25 cellular contexts compared by ENCODE assay signal in the genomic region with DNA sequence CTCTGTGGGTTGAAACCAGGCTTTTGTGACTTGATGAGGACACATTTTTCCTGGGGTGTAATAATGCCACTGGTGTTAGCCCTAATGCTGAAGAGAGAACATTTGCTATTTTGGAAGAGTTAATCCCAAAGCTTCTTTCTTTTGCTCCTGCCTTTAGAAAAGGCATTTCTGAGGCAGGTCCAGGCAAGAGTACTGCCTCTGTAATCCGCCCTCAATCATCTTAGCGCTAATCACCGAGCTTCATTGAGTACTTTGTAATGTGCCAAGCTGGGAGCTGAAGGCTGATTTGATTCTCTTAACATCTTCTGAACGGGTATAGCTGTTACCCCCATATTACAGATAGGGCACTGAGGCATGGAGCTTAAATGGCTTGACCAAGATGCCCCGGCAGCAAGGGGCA.
DNase-seq lines count a peak whose midpoint lies in the region; FAIRE-seq and TF ChIP-seq lines count a peak whose summit lies in the region.
"Had no signal": no experiment of that assay in that cellular context is flagged by ENCODE, and none has a peak within 500 bp of the region (broad histone marks: within the 10 kb centered on the region; RNA-seq: fewer than 3 reads in every experiment).

No MANE protein-coding gene starts in this region.

- H3K27me3 ChIP-seq in mammary epithelial cell (ENCODE audit: insufficient read depth, low read length) (no peaks in the 10 kb centered on the region), breast epithelium (no peaks in the 10 kb centered on the region), HAP-1 (ENCODE audit: low read depth) (no peaks in the 10 kb centered on the region), H1 (replicated peaks in 1 of 4; ENCODE audit: control insufficient read depth in 3 of 4, extremely low read depth in 1 of 4, insufficient read depth in 3 of 4, low read length in 3 of 4) (no peaks in the 10 kb centered on the region), parathyroid adenoma (ENCODE audit: control insufficient read depth, insufficient read depth, low read length) (no peaks in the 10 kb centered on the region), prostate gland (replicated peaks; ENCODE audit: insufficient read depth) (no peaks in the 10 kb centered on the region)
- H3K27me3 ChIP-seq: MG63 had no signal

- H3K4me3 ChIP-seq in mammary epithelial cell (replicated peaks in 1 of 3; ENCODE audit: insufficient read depth in 1 of 3, low read depth in 2 of 3, low read length in 3 of 3): no peak overlapping the region
- no peak overlapping the region for H3K4me3 ChIP-seq in breast epithelium
- H3K4me3 ChIP-seq in HAP-1: no peak overlapping the region
- no peak overlapping the region for H3K4me3 ChIP-seq in H1 (ENCODE audit: extremely low read depth in 1 of 4, insufficient read depth in 2 of 4, low read depth in 3 of 4, low read length in 4 of 4)
- H3K4me3 ChIP-seq in parathyroid adenoma (ENCODE audit: low read depth, low read length): no peak overlapping the region
- H3K4me3 ChIP-seq in prostate gland: no peak overlapping the region
- H3K4me3 ChIP-seq: MG63, SJSA1 had no signal

- no peaks in the 10 kb centered on the region for H3K23me2 ChIP-seq in H1 (ENCODE audit: low read depth, low read length)

- no peak overlapping the region for H2BK12ac ChIP-seq in H1 (ENCODE audit: low read depth, low read length)

- no peak overlapping the region for H3K23ac ChIP-seq in H1 (ENCODE audit: insufficient read length)

- H3K4ac ChIP-seq in H1 (replicated peaks; ENCODE audit: insufficient read length, low read depth, low read length): no peak overlapping the region

- H3K4me1 ChIP-seq in mammary epithelial cell (ENCODE audit: insufficient read depth, low read length) (no peaks in the 10 kb centered on the region), breast epithelium (no peaks in the 10 kb centered on the region), HAP-1 (peaks cover 11% of the 10 kb centered on the region), H1 (replicated peaks in 1 of 4; ENCODE audit: control insufficient read depth in 3 of 4, insufficient read depth in 4 of 4, low read length in 3 of 4) (peaks cover 0 to 11% (median 5%) of the 10 kb centered on the region in 4 experiments; a peak in 3 of 7 replicates), parathyroid adenoma (peaks cover 21% of the 10 kb centered on the region), prostate gland (replicated peaks) (no peaks in the 10 kb centered on the region)
- H3K4me1 ChIP-seq: SJSA1 had no signal

- no peaks in the 10 kb centered on the region for H3K79me2 ChIP-seq in mammary epithelial cell (ENCODE audit: insufficient read depth, low read length)
- no peaks in the 10 kb centered on the region for H3K79me2 ChIP-seq in H1 (ENCODE audit: control insufficient read depth in 1 of 2, insufficient read depth in 2 of 2, low read length in 2 of 2)
- no peaks in the 10 kb centered on the region for H3K79me2 ChIP-seq in parathyroid adenoma

- H3K9me3 ChIP-seq in mammary epithelial cell (replicated peaks; ENCODE audit: insufficient read depth, low read length): no peaks in the 10 kb centered on the region
- H3K9me3 ChIP-seq in breast epithelium: no peaks in the 10 kb centered on the region
- H3K9me3 ChIP-seq in HAP-1: 0 out of 2 replicates have a peak, but pooled peaks cover 3% of the 10 kb centered on the region
- peaks cover 0 to 4% of the 10 kb centered on the region in 2 experiments; a peak in 1 of 4 replicates for H3K9me3 ChIP-seq in H1 (ENCODE audit: insufficient read depth in 2 of 2, low read depth in 1 of 2, low read length in 1 of 2)
- no peaks in the 10 kb centered on the region for H3K9me3 ChIP-seq in parathyroid adenoma (ENCODE audit: control insufficient read depth, low read length)
- H3K9me3 ChIP-seq in prostate gland: no peaks in the 10 kb centered on the region
- H3K9me3 ChIP-seq: MG63 had no signal

- H4K20me1 ChIP-seq in mammary epithelial cell (ENCODE audit: insufficient read depth, low read length) (no peaks in the 10 kb centered on the region), H1 (replicated peaks in 1 of 2; ENCODE audit: control insufficient read depth in 1 of 2, insufficient read depth in 2 of 2, low read length in 2 of 2) (no peaks in the 10 kb centered on the region)

- H3K18ac ChIP-seq in H1 (ENCODE audit: extremely low read depth, low read length): no peak overlapping the region

- H2AFZ ChIP-seq in mammary epithelial cell (ENCODE audit: low read depth, low read length): peak overlapping the region; percentile 55
- H2AFZ ChIP-seq in H1 (ENCODE audit: low read length): 0 out of 2 replicates have a peak overlapping the region, but pooled peaks have one; percentile 4
- H2AFZ ChIP-seq in parathyroid adenoma: peak overlapping the region; percentile 54

- no peak overlapping the region for H4K8ac ChIP-seq in H1 (ENCODE audit: extremely low read depth, insufficient read depth, low read length)

- H3K56ac ChIP-seq in H1 (replicated peaks; ENCODE audit: insufficient read length, low read depth, low read length): no peak overlapping the region

- intact Hi-C loops in mammary epithelial cell (cut with micrococcal nuclease): no loop called here
- intact Hi-C loops in breast epithelium (cut with DNase I; ENCODE audit: low total_unique reads): no loop called here
- intact Hi-C loops in prostate gland (cut with DNase I): no loop called here

- dilution Hi-C loops in mammary epithelial cell (cut with HindIII; ENCODE audit: low sequenced_read_pairs): no loop called here

- TF ChIP-seq RAD21 in H1 (IDR thresholded peaks at IDR 0.05 in 1 of 2, conservative IDR thresholded peaks at IDR 0.05 in 1 of 2; ENCODE audit: low read depth in 2 of 2, low read length in 2 of 2): no peak

- no peak for DNase-seq in mammary epithelial cell
- DNase-seq in breast epithelium (ENCODE audit: low spot score in 2 of 2): no peak
- DNase-seq in HAP-1 (ENCODE audit: low spot score in 2 of 2): peak; percentile 39 to 62
- DNase-seq in H1 (ENCODE audit: low read depth in 1 of 2, low spot score in 2 of 2): no peak
- DNase-seq in stimulated activated naive CD4-positive, alpha-beta T cell treated with Interleukin-2 at 50 U/mL for 16 hours (lab: John Stamatoyannopoulos, UW): no peak
- no peak for DNase-seq in prostate gland (ENCODE audit: low spot score)
- DNase-seq in amygdala (lab: John Stamatoyannopoulos, UW): no peak
- DNase-seq: C1 segment of cervical spinal cord; CD4-positive, alpha-beta memory T cell; COR-L47; IMR-90; KG1; MG63; NCI-H1417; NCI-H1694; NCI-H2029 treated with DMSO at 0.1 percent for 48 hours; NCI-H2171; NCI-H226; NCI-H510A treated with DMSO at 0.1 percent for 48 hours; Right ventricle myocardium superior; RPMI8226 had no signal

- CTCF ChIA-PET in mammary epithelial cell (lab: Charles Lee; ENCODE audit: low non-redundant PET) (no interaction called here), H1 (lab: Charles Lee; ENCODE audit: partially characterized antibody) (interaction anchor here (1.0 to 1.4 kb wide), 3 partner anchors 98 to 622 kb away, joined by 3 to 4 read pairs (median 3); no protein-coding TSS in a partner anchor)

- WGBS in mammary epithelial cell (ENCODE audit: low coverage, missing lambda C conversion rate): 50% methylated on average over 2 of the region's 5 CpGs
- WGBS in H1 (ENCODE audit: extremely low coverage in 1 of 2, insufficient coverage in 1 of 2, insufficient read length in 1 of 2, insufficient replicate concordance in 2 of 2, low coverage in 1 of 2, low lambda C conversion rate in 2 of 2, missing lambda C conversion rate in 1 of 2), 2 experiments: 91% methylated on average over 5 of the region's 5 CpGs; no CpG with 5 or more reads in 1 of the 2 experiments
- WGBS in prostate gland: 59% methylated on average over 5 of the region's 5 CpGs

- no peak for FAIRE-seq in H1 (lab: Jason Lieb, UNC)
- FAIRE-seq: A204.1, G401.6 had no signal

- H2BK15ac ChIP-seq in H1 (ENCODE audit: low read length): no peak overlapping the region

- H3K9ac ChIP-seq in mammary epithelial cell (ENCODE audit: insufficient read depth, low read length): no peak overlapping the region
- no peak overlapping the region for H3K9ac ChIP-seq in H1 (replicated peaks in 1 of 4; ENCODE audit: extremely low read depth in 1 of 4, low read depth in 3 of 4, low read length in 3 of 4)
- H3K9ac ChIP-seq in parathyroid adenoma: no peak overlapping the region

- no peak overlapping the region for H3K27ac ChIP-seq in mammary epithelial cell (ENCODE audit: insufficient read depth, low read depth, low read length)
- H3K27ac ChIP-seq in breast epithelium: no peak overlapping the region
- H3K27ac ChIP-seq in H1 (ENCODE audit: low read depth, low read length): no peak overlapping the region
- peak overlapping the region; percentile 48 for H3K27ac ChIP-seq in parathyroid adenoma
- H3K27ac ChIP-seq in prostate gland: no peak overlapping the region
- H3K27ac ChIP-seq: SJSA1 had no signal

- H2BK20ac ChIP-seq in H1 (ENCODE audit: low read length): no peak overlapping the region

- no peak for TF ChIP-seq EP300 in H1 (IDR thresholded peaks at IDR 0.05; ENCODE audit: borderline replicate concordance in 1 of 2, low read depth in 2 of 2, low read length in 2 of 2)

- H3K79me1 ChIP-seq in H1 (ENCODE audit: low read depth, low read length): no peaks in the 10 kb centered on the region

- POLR2A ChIA-PET in H1 (lab: Charles Lee; ENCODE audit: partially characterized antibody): no interaction called here

- in situ Hi-C loops in mammary epithelial cell (cut with MboI; ENCODE audit: low sequenced_read_pairs in 2 of 2): loop anchor here in 1 of 2 donors (25.0 kb wide), 1 partner anchor 692 kb away; no protein-coding TSS in a partner anchor
- in situ Hi-C loops in HAP-1 (cut with MboI; ENCODE audit: low sequenced_read_pairs): no loop called here

- no peak overlapping the region for H3K14ac ChIP-seq in H1 (ENCODE audit: insufficient read length)

- TF ChIP-seq POLR2A in breast epithelium (IDR thresholded peaks at IDR 0.05): no peak
- no peak for TF ChIP-seq POLR2A in H1 (IDR thresholded peaks at IDR 0.05; ENCODE audit: control extremely low read depth in 1 of 2, low read depth in 2 of 2, low read length in 2 of 2)
- no peak for TF ChIP-seq POLR2A in prostate gland (IDR thresholded peaks at IDR 0.05)

- H3K4me2 ChIP-seq in mammary epithelial cell (ENCODE audit: insufficient read depth, low read depth, low read length) (no peak overlapping the region), H1 (ENCODE audit: insufficient read depth in 1 of 2, low read depth in 2 of 2, low read length in 2 of 2) (no peak overlapping the region), parathyroid adenoma (ENCODE audit: low read length) (peak overlapping the region; percentile 39)

- no peak overlapping the region for H2AK5ac ChIP-seq in H1 (ENCODE audit: low read depth, low read length)

- BruUV-seq in mammary epithelial cell (replicated peaks; lab: Mats Ljungman, UMichigan): no TSS peak

- TF ChIP-seq CTCF in mammary epithelial cell (conservative IDR thresholded peaks at IDR 0.05 in 1 of 2, IDR thresholded peaks at IDR 0.05 in 1 of 2; ENCODE audit: extremely low read depth in 1 of 2, insufficient read depth in 1 of 2, low read depth in 1 of 2, low read length in 2 of 2) (no peak), breast epithelium (IDR thresholded peaks at IDR 0.05) (no peak), H1 (IDR thresholded peaks at IDR 0.05; ENCODE audit: control extremely low read depth in 1 of 3, insufficient read depth in 1 of 3, low read depth in 1 of 3, low read length in 3 of 3) (no peak), parathyroid adenoma (IDR thresholded peaks at IDR 0.05) (no peak), prostate gland (IDR thresholded peaks at IDR 0.05) (no peak)

- no peak overlapping the region for H4K91ac ChIP-seq in H1 (replicated peaks; ENCODE audit: insufficient read length, low read length)

- H2BK120ac ChIP-seq in H1 (replicated peaks; ENCODE audit: low read depth, low read length): no peak overlapping the region

- no peak overlapping the region for H2BK5ac ChIP-seq in H1 (ENCODE audit: low read depth, low read length)

- H3K36me3 ChIP-seq in mammary epithelial cell (ENCODE audit: insufficient read depth, low read length) (no peaks in the 10 kb centered on the region), breast epithelium (no peaks in the 10 kb centered on the region), HAP-1 (replicated peaks) (no peaks in the 10 kb centered on the region), H1 (ENCODE audit: control insufficient read depth in 2 of 4, insufficient read depth in 4 of 4, low read length in 3 of 4) (no peaks in the 10 kb centered on the region), parathyroid adenoma (ENCODE audit: control insufficient read depth, insufficient read depth, low read length) (no peaks in the 10 kb centered on the region), prostate gland (no peaks in the 10 kb centered on the region)
- H3K36me3 ChIP-seq: MG63, SJSA1 had no signal

- no peak overlapping the region for H4K5ac ChIP-seq in H1 (ENCODE audit: insufficient read length, low read depth, low read length)

Comparison
In these comparisons a context has a peak if more than half of its experiments do, and no peak if none do; other contexts are left out.
1. DNase-seq: peak in HAP-1 (2 of 2); none in mammary epithelial cell (single experiment), breast epithelium (0 of 2), H1 (0 of 2), stimulated activated naive CD4-positive, alpha-beta T cell treated with Interleukin-2 at 50 U/mL for 16 hours (single experiment), prostate gland (single experiment) and amygdala (0 of 56).
2. H2AFZ ChIP-seq: peak in every context shown above with its lines; median percentile 55 in mammary epithelial cell; 54 in parathyroid adenoma; 4 in H1.